8 cellular contexts compared by ENCODE assay signal in the genomic region with DNA sequence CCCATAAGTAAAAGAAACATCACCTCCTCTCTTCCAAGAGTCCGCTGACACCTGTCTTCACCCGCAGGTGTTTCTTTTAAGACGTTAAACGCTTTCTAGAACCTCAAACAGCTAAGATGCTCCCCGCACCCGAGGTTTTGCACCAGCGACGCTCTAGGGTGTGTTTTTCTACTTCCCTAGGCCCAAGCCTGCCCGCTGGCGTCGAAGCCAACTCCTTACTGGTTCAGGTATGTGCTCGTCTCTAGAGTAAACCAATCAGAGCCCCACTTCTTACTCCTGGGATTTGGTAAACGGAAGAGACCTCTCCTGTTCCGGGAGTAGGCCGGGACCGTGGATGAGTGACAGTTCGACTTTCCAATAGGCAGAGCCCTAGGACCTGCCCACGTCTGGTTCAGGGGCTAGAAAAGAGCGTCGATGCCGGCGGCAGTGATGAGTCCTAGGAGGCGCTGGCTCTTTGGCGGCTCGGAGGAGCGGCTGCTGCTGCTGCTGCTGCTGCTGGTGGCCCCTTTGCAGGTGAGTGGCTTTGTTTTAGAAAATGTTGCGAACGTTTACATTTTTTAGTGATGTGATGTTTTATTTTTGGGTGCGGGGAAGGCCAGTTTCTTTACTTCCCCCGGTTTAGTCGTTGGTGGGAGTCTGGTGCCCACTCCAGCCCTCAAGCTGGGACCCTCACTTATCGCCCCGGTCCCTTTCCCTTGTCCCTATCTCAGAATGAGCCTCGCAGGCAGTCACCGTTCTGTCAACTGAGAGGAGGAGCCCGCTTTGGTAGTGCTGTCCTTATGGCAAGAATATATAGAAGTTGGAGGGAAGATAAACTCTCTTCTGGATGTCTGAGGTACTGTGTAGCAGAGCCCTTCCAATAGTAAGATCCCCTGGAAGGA. TPM values are rescaled to one million over a fixed set of nuclear protein-coding genes. Genes with fewer than 3 reads are reported as not detected.
A peak's percentile ranks its signal among the peaks of the same experiment; 100 is the strongest.
DNase-seq lines count a peak whose midpoint lies in the region; ATAC-seq and TF ChIP-seq lines count a peak whose summit lies in the region.

Gene BPGM (plus strand): TSS at position 429 of the 881 bp plus-strand sequence. CDS start 14,655 bp downstream, outside the sequence.

- H3K36me3 ChIP-seq in spleen, result no peaks in the 10 kb centered on the region

- peak; percentile 100 for DNase-seq in AG09309 (ENCODE audit: low read depth)
- peak; percentile 99 for DNase-seq in NCI-H2227 treated with DMSO at 0.1 percent for 48 hours (lab: John Stamatoyannopoulos, UW)
- DNase-seq in WTC11 (ENCODE audit: low spot score), result peak; percentile 97
- DNase-seq in central memory CD4-positive, alpha-beta T cell, result peak; percentile 99
- peak; percentile 100 for DNase-seq in inferior parietal cortex (ENCODE audit: extremely low spot score)
- DNase-seq in spleen, result peak; percentile 97

- H3K9me3 Mint-ChIP-seq in WTC11, result peaks cover 9% of the 10 kb centered on the region

- CTCF ChIA-PET in WTC11 (lab: Charles Lee), result interaction anchor here (0.5 to 1.7 kb wide), 11 partner anchors 13 to 508 kb away, joined by 3 to 7 read pairs (median 4); partner anchors contain the start of gene AGBL3

- ATAC-seq in GM18909 (IDR thresholded peaks at IDR 0.05; ENCODE audit: poor library complexity, unreplicated experiment) (peak; percentile 98), HG03175 (IDR thresholded peaks at IDR 0.05; ENCODE audit: unreplicated experiment) (peak; percentile 98), WTC11 (peak; percentile 100)

- WGBS in spleen, 5 donors, result 0% methylated on average over 36 of the region's 36 CpGs

- H3K9me3 ChIP-seq in spleen, result peaks cover 0 to 5% (median 0%) of the 10 kb centered on the region in 8 donors

- H3K27ac ChIP-seq in spleen, result peak within 1 kb of the TSS; percentile 78 to 93 (median 91)

- TF ChIP-seq POLR2A in spleen (IDR thresholded peaks at IDR 0.05), result peak; percentile 95 to 99 (median 96)

- no peaks in the 10 kb centered on the region for H3K36me3 Mint-ChIP-seq in WTC11

- no peak within 1 kb of the TSS for H3K4me3 Mint-ChIP-seq in WTC11

- H3K4me3 ChIP-seq in AG09309 (ENCODE audit: control insufficient read depth, low read depth, low read length) (peak within 1 kb of the TSS; percentile 81), spleen (peak within 1 kb of the TSS; percentile 54 to 76 (median 66))

- peaks cover 18 to 63% (median 37%) of the 10 kb centered on the region in 6 donors for H3K4me1 ChIP-seq in spleen

- POLR2A ChIA-PET in WTC11 (lab: Charles Lee), result interaction anchor here (1.0 to 1.1 kb wide), 2 partner anchors 30 to 46 kb away, joined by 3 read pairs; no protein-coding TSS in a partner anchor

- no peaks in the 10 kb centered on the region for H3K27me3 ChIP-seq in spleen (replicated peaks in 1 of 7)

- TF ChIP-seq CTCF in AG09309 (IDR thresholded peaks at IDR 0.05; ENCODE audit: control insufficient read depth, insufficient read depth, low read depth, low read length, missing control alignments) (peak; percentile 43), WTC11 (IDR thresholded peaks at IDR 0.05) (no peak), spleen (IDR thresholded peaks at IDR 0.05 in 8 of 11, conservative IDR thresholded peaks at IDR 0.05 in 3 of 11) (peak in 5 of 11 experiments; percentile 25 to 55 (median 28))

- peaks cover 8% of the 10 kb centered on the region; the same call in 1 of the 2 replicates for H3K27me3 Mint-ChIP-seq in WTC11 (ENCODE audit: low read depth)

- H3K27ac Mint-ChIP-seq in WTC11, result no peak within 1 kb of the TSS

- no peaks in the 10 kb centered on the region for H3K4me1 Mint-ChIP-seq in WTC11

- intact Hi-C loops in spleen (cut with DNase I; ENCODE audit: low total_unique reads), result no loop called here

TF ChIP-seq in WTC11, 78 proteins besides CTCF, POLR2A, EP300 and RAD21 (continues in another document):
- TF ChIP-seq FOXK1 (CRISPR knock-in tag; IDR thresholded peaks at IDR 0.05) (peak; percentile 84), NFYB (CRISPR knock-in tag; conservative IDR thresholded peaks at IDR 0.05; ENCODE audit: low read depth) (peak; percentile 93), CREM (CRISPR knock-in tag; IDR thresholded peaks at IDR 0.05) (0 out of 2 replicates have a peak, but pooled peaks have one; percentile 54), ZNF317 (CRISPR knock-in tag; IDR thresholded peaks at IDR 0.05; ENCODE audit: borderline replicate concordance, low read depth) (no peak), CREB1 (CRISPR knock-in tag; IDR thresholded peaks at IDR 0.05) (no peak), SP1 (CRISPR knock-in tag; conservative IDR thresholded peaks at IDR 0.05) (peak; percentile 49), ESRRA (CRISPR knock-in tag; IDR thresholded peaks at IDR 0.05; ENCODE audit: borderline replicate concordance) (no peak), JAZF1 (CRISPR knock-in tag; IDR thresholded peaks at IDR 0.05) (no peak), ZNF416 (CRISPR knock-in tag; IDR thresholded peaks at IDR 0.05) (no peak), HMGXB4 (CRISPR knock-in tag; IDR thresholded peaks at IDR 0.05) (peak; percentile 67; the same call in 1 of the 2 replicates), CBFB (CRISPR knock-in tag; IDR thresholded peaks at IDR 0.05; ENCODE audit: low read depth) (no peak), PRRX2 (CRISPR knock-in tag; IDR thresholded peaks at IDR 0.05) (no peak), ELF4 (CRISPR knock-in tag; IDR thresholded peaks at IDR 0.05; ENCODE audit: low read depth) (no peak), IRF2 (CRISPR knock-in tag; IDR thresholded peaks at IDR 0.05; ENCODE audit: borderline replicate concordance, low read depth) (no peak), NR3C1 (CRISPR knock-in tag; conservative IDR thresholded peaks at IDR 0.05; ENCODE audit: low read depth) (no peak), ATF2 (CRISPR knock-in tag; IDR thresholded peaks at IDR 0.05; ENCODE audit: borderline replicate concordance, low read depth) (no peak), USF2 (CRISPR knock-in tag; IDR thresholded peaks at IDR 0.05) (no peak), ZNF219 (CRISPR knock-in tag; IDR thresholded peaks at IDR 0.05; ENCODE audit: borderline replicate concordance) (no peak), TP53 (CRISPR knock-in tag; IDR thresholded peaks at IDR 0.05) (no peak), MYBL2 (CRISPR knock-in tag; IDR thresholded peaks at IDR 0.05) (no peak), KAT7 (CRISPR knock-in tag; IDR thresholded peaks at IDR 0.05; ENCODE audit: borderline replicate concordance) (no peak)
- TF ChIP-seq, protein P1, sequence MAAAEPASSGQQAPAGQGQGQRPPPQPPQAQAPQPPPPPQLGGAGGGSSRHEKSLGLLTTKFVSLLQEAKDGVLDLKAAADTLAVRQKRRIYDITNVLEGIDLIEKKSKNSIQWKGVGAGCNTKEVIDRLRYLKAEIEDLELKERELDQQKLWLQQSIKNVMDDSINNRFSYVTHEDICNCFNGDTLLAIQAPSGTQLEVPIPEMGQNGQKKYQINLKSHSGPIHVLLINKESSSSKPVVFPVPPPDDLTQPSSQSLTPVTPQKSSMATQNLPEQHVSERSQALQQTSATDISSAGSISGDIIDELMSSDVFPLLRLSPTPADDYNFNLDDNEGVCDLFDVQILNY (CRISPR knock-in tag; IDR thresholded peaks at IDR 0.05), result no peak
- TF ChIP-seq, protein P2, sequence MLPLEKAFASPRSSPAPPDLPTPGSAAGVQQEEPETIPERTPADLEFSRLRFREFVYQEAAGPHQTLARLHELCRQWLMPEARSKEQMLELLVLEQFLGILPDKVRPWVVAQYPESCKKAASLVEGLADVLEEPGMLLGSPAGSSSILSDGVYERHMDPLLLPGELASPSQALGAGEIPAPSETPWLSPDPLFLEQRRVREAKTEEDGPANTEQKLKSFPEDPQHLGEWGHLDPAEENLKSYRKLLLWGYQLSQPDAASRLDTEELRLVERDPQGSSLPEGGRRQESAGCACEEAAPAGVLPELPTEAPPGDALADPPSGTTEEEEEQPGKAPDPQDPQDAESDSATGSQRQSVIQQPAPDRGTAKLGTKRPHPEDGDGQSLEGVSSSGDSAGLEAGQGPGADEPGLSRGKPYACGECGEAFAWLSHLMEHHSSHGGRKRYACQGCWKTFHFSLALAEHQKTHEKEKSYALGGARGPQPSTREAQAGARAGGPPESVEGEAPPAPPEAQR (CRISPR knock-in tag; IDR thresholded peaks at IDR 0.05), result no peak

RNA-seq across cellular contexts. Expression of gene BPGM, which starts in this region (rescaled TPM):
- 12.5 to 15.6 TPM (median 14.6 TPM) in 3 replicates for total RNA-seq in WTC11 (2021)
- 10 to 100 TPM; 12.0 to 64.4 (median 21.4) TPM for total RNA-seq in spleen
- 10 to 100 TPM; 10.6 to 15.2 (median 11.5) TPM for polyA plus RNA-seq in spleen

Comparison
In these comparisons a context has a peak if more than half of its experiments do, and no peak if none do; other contexts are left out.
1. Peak in every context shown above with its lines: DNase-seq, ATAC-seq, H3K4me3 ChIP-seq and H3K27ac ChIP-seq.